In the genomic region with DNA sequence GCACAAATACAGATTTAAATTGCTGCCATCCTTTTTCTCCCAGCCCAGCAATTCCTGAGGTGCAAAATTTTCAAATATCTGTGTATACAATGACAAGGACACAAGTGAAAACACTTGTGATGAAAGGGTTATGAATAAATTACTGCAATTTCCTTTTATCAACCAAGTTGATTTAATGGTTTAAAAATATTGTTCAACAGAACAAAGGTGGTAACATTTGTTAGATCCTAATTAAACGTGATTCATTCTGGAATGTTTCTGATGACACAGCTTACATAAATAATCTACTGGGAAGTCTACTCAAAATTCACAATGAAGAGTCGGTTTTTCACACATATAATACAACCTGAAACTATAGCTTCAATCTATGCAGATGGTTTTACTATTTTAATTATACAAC, we compare ENCODE assay signal across 16 cellular contexts. TPM values are rescaled to one million over a fixed set of nuclear protein-coding genes. Genes with fewer than 3 reads are reported as not detected.
DNase-seq lines count a peak whose midpoint lies in the region; ATAC-seq and TF ChIP-seq lines count a peak whose summit lies in the region.
"Had no signal": no experiment of that assay in that cellular context is flagged by ENCODE, and none has a peak within 500 bp of the region (broad histone marks: within the 10 kb centered on the region; RNA-seq: fewer than 3 reads in every experiment).

No MANE protein-coding gene starts in this region.

- peaks cover 31 to 74% (median 58%) of the 10 kb centered on the region in 3 donors for H3K4me1 Mint-ChIP-seq in T-cell

- no peak for ATAC-seq in RWPE2 (ENCODE audit: low read depth)
- ATAC-seq in gastrocnemius medialis = no peak
- ATAC-seq in HG03460 (IDR thresholded peaks at IDR 0.05; ENCODE audit: unreplicated experiment) = no peak
- no peak for ATAC-seq in T-cell (replicated peaks in 1 of 4)
- ATAC-seq: activated naive CD8-positive, alpha-beta T cell treated with anti-CD3 and anti-CD28 coated beads, Interleukin-2, amount 50 U/mL, for 24 hours; GM12878 had no signal

- H3K4me1 ChIP-seq in HEK293 (ENCODE audit: control insufficient read depth, insufficient read depth, low read length) (peaks cover 21% of the 10 kb centered on the region), RWPE2 (ENCODE audit: insufficient read depth, poor library complexity, severe bottlenecking) (peaks cover 93% of the 10 kb centered on the region), gastrocnemius medialis (peaks cover 84 to 90% of the 10 kb centered on the region in 2 donors)

- H3K27me3 ChIP-seq in RWPE2 (ENCODE audit: insufficient read depth, poor library complexity, severe bottlenecking) = no peaks in the 10 kb centered on the region
- H3K27me3 ChIP-seq in gastrocnemius medialis = no peaks in the 10 kb centered on the region

- DNase-seq in RWPE2 (ENCODE audit: low spot score) (no peak), epithelial cell of esophagus (ENCODE audit: low read depth) (peak; percentile 61), gastrocnemius medialis (no peak), T-cell (no peak), GDM1 (lab: John Stamatoyannopoulos, UW) (no peak)
- DNase-seq: activated naive CD8-positive, alpha-beta T cell treated with anti-CD3 and anti-CD28 coated beads, Interleukin-2, amount 50 U/mL, for 24 hours; cerebellar nuclear complex; foreskin melanocyte; left ventricle myocardium inferior; NCI-H2081 treated with DMSO at 0.1 percent for 48 hours had no signal

- H3K27me3 Mint-ChIP-seq in T-cell = no peaks in the 10 kb centered on the region
- H3K27me3 Mint-ChIP-seq: activated naive CD8-positive, alpha-beta T cell treated with anti-CD3 and anti-CD28 coated beads, Interleukin-2, amount 50 U/mL, for 24 hours; IgD-negative memory B cell had no signal

- no peak overlapping the region for H3K4me3 Mint-ChIP-seq in T-cell
- H3K4me3 Mint-ChIP-seq: activated naive CD8-positive, alpha-beta T cell treated with anti-CD3 and anti-CD28 coated beads, Interleukin-2, amount 50 U/mL, for 24 hours; activated T-helper 1 cell treated with anti-CD3 and anti-CD28 coated beads, Interleukin-12 subunit alpha, Interleukin-12 subunit beta, Interleukin-2, Interleukin-4 antibody, amounts not matched to agents 30 ng/mL and 10 ng/mL and 1 ng/mL, durations not matched to agents 14 hours and 24 hours and 36 hours had no signal

- H3K27ac ChIP-seq in HEK293 (ENCODE audit: extremely low read depth, low read depth, low read length) = no peak overlapping the region
- peak overlapping the region; percentile 0 for H3K27ac ChIP-seq in RWPE2 (ENCODE audit: poor library complexity, severe bottlenecking)
- H3K27ac ChIP-seq in gastrocnemius medialis = peak overlapping the region; percentile 43 to 91 (median 82)
- H3K27ac ChIP-seq: left ventricle myocardium inferior, thoracic aorta had no signal

- H3K4me3 ChIP-seq in HEK293 (ENCODE audit: low read depth, low read length) = no peak overlapping the region
- no peak overlapping the region for H3K4me3 ChIP-seq in RWPE2 (ENCODE audit: severe bottlenecking)
- H3K4me3 ChIP-seq in epithelial cell of esophagus (ENCODE audit: low read length) = no peak overlapping the region
- H3K4me3 ChIP-seq in gastrocnemius medialis = no peak overlapping the region
- H3K4me3 ChIP-seq: GM12878, left ventricle myocardium inferior, thoracic aorta had no signal

- TF ChIP-seq CTCF in HEK293 (tag by site-specific recombination; IDR thresholded peaks at IDR 0.05) = no peak
- TF ChIP-seq CTCF in RWPE2 (IDR thresholded peaks at IDR 0.05; ENCODE audit: poor library complexity, severe bottlenecking) = no peak
- TF ChIP-seq CTCF in epithelial cell of esophagus (IDR thresholded peaks at IDR 0.05; ENCODE audit: insufficient read depth, low read depth, low read length, missing control alignments) = no peak
- no peak for TF ChIP-seq CTCF in gastrocnemius medialis (IDR thresholded peaks at IDR 0.05 in 4 of 5, conservative IDR thresholded peaks at IDR 0.05 in 1 of 5)

- TF ChIP-seq POLR2A in gastrocnemius medialis (IDR thresholded peaks at IDR 0.05) = no peak

- H3K27ac Mint-ChIP-seq in T-cell = no peak overlapping the region
- H3K27ac Mint-ChIP-seq: activated naive CD8-positive, alpha-beta T cell treated with anti-CD3 and anti-CD28 coated beads, Interleukin-2, amount 50 U/mL, for 24 hours; activated T-helper 1 cell treated with anti-CD3 and anti-CD28 coated beads, Interleukin-12 subunit alpha, Interleukin-12 subunit beta, Interleukin-2, Interleukin-4 antibody, amounts not matched to agents 30 ng/mL and 10 ng/mL and 1 ng/mL, durations not matched to agents 14 hours and 24 hours and 36 hours; IgD-negative memory B cell had no signal

- POLR2A ChIA-PET in HEK293 (lab: Yijun Ruan, JAX) = no interaction called here
- POLR2A ChIA-PET in T-cell (lab: Charles Lee) = no interaction called here

- CTCF ChIA-PET in HEK293 (lab: Yijun Ruan, JAX) (interaction anchor here (0.5 to 1.9 kb wide), 5 partner anchors 14 to 192 kb away, joined by 3 to 5 read pairs (median 4); no protein-coding TSS in a partner anchor), T-cell (lab: Charles Lee) (interaction anchor here in 1 of 2 donors (1.0 kb wide), 1 partner anchor 31 kb away, joined by 3 read pairs; no protein-coding TSS in a partner anchor)

- H3K36me3 ChIP-seq in HEK293 (ENCODE audit: control insufficient read depth in 2 of 2, insufficient read depth in 1 of 2, low read length in 2 of 2) = no peaks in the 10 kb centered on the region
- peaks cover 7% of the 10 kb centered on the region for H3K36me3 ChIP-seq in RWPE2 (ENCODE audit: low read depth)
- no peaks in the 10 kb centered on the region for H3K36me3 ChIP-seq in gastrocnemius medialis
- H3K36me3 ChIP-seq: left ventricle myocardium inferior, thoracic aorta had no signal

- intact Hi-C loops in gastrocnemius medialis (cut with DNase I; ENCODE audit: low total_unique reads) = no loop called here

- in situ Hi-C loops in gastrocnemius medialis (cut with MboI; ENCODE audit: low sequenced_read_pairs in 4 of 4) = no loop called here

- H3K36me3 Mint-ChIP-seq in T-cell = peaks cover 2% of the 10 kb centered on the region

- H3K9me3 ChIP-seq in HEK293 (ENCODE audit: control insufficient read depth, insufficient read depth, low read depth, low read length) (no peaks in the 10 kb centered on the region), RWPE2 (ENCODE audit: severe bottlenecking) (no peaks in the 10 kb centered on the region), gastrocnemius medialis (no peaks in the 10 kb centered on the region)
- H3K9me3 ChIP-seq: left ventricle myocardium inferior, thoracic aorta had no signal

- no peaks in the 10 kb centered on the region for H3K9me3 Mint-ChIP-seq in T-cell
- H3K9me3 Mint-ChIP-seq: activated naive CD8-positive, alpha-beta T cell treated with anti-CD3 and anti-CD28 coated beads, Interleukin-2, amount 50 U/mL, for 24 hours; activated T-helper 1 cell treated with anti-CD3 and anti-CD28 coated beads, Interleukin-12 subunit alpha, Interleukin-12 subunit beta, Interleukin-2, Interleukin-4 antibody, amounts not matched to agents 30 ng/mL and 10 ng/mL and 1 ng/mL, durations not matched to agents 14 hours and 24 hours and 36 hours; IgD-negative memory B cell had no signal

TF ChIP-seq in HEK293, 187 proteins besides CTCF, POLR2A, EP300 and RAD21 (continues in another document):
- TF ChIP-seq ZNF510 (tag by site-specific recombination; IDR thresholded peaks at IDR 0.05; ENCODE audit: insufficient replicate concordance) (no peak), ZNF664 (tag by site-specific recombination; IDR thresholded peaks at IDR 0.05) (no peak), ZNF140 (tag by site-specific recombination; IDR thresholded peaks at IDR 0.05) (no peak), GLI2 (tag by site-specific recombination; IDR thresholded peaks at IDR 0.05; ENCODE audit: borderline replicate concordance, low read depth) (no peak), ZNF701 (tag by site-specific recombination; IDR thresholded peaks at IDR 0.05) (no peak), ZEB2 (tag by site-specific recombination; IDR thresholded peaks at IDR 0.05) (0 out of 2 replicates have a peak, but pooled peaks have one; percentile 39), ZNF830 (tag by site-specific recombination; IDR thresholded peaks at IDR 0.05; ENCODE audit: low read depth) (no peak), ZNF324 (tag by site-specific recombination; IDR thresholded peaks at IDR 0.05) (no peak), ZNF660 (tag by site-specific recombination; IDR thresholded peaks at IDR 0.05) (peak; percentile 65; the same call in 1 of the 2 replicates), ZNF311 (tag by site-specific recombination; IDR thresholded peaks at IDR 0.05; ENCODE audit: borderline replicate concordance) (no peak), AEBP2 (tag by site-specific recombination; IDR thresholded peaks at IDR 0.05; ENCODE audit: borderline replicate concordance) (no peak)
- TF ChIP-seq, protein P1, sequence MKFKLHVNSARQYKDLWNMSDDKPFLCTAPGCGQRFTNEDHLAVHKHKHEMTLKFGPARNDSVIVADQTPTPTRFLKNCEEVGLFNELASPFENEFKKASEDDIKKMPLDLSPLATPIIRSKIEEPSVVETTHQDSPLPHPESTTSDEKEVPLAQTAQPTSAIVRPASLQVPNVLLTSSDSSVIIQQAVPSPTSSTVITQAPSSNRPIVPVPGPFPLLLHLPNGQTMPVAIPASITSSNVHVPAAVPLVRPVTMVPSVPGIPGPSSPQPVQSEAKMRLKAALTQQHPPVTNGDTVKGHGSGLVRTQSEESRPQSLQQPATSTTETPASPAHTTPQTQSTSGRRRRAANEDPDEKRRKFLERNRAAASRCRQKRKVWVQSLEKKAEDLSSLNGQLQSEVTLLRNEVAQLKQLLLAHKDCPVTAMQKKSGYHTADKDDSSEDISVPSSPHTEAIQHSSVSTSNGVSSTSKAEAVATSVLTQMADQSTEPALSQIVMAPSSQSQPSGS (tag by site-specific recombination; IDR thresholded peaks at IDR 0.05; ENCODE audit: low read depth) = no peak

RNA-seq across cellular contexts. Expression of gene B4GALT5, which starts 17.1 kb away (rescaled TPM):
- total RNA-seq in gastrocnemius medialis = 10 to 100 TPM; 27.6 to 75.2 (median 56.4) TPM
- total RNA-seq in T-cell = 10 to 100 TPM in 2 of 5 donors, 1 to 10 TPM in 3; 4.6 to 11.9 (median 9.2) TPM
